8 cellular contexts compared by ENCODE assay signal in the genomic region with DNA sequence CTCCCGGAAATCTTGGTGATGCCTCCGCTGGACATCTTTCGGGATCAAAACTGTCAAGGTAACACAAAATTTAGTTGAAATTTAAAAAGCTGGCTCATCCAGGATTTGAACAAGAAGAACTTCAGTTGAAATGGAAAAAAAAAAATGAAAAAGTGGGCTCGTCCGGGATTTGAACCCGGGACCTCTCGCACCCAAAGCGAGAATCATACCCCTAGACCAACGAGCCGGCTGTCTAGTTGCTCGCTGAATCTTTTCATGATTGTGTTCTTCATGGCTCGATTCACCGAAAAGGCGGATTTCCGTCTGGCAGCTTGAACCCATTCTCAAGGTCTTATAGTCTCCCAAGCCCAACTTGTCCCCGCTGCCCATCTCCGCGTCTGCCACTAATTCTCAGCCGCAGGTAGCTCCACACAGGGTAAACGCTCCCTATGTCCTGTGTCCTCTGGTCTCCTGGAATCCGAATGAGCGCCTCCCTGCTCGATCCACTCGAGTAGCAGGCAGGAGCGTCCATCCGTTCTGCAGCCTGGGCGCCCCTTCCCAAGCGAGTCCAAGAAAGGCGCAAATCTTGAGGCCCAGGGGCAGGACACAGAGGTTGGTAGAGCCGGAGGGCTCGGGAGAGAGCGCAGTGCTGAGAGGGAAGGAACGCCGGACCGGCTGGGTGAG. TPM values are rescaled to one million over a fixed set of nuclear protein-coding genes. Genes with fewer than 3 reads are reported as not detected.
DNase-seq lines count a peak whose midpoint lies in the region; TF ChIP-seq lines count a peak whose summit lies in the region.

No MANE protein-coding gene starts in this region.

- peak overlapping the region; percentile 82 for H3K9ac ChIP-seq in neuronal stem cell (ENCODE audit: low read depth, low read length, poor library complexity)

- H3K27me3 ChIP-seq in neuronal stem cell (ENCODE audit: control insufficient read depth in 3 of 3, insufficient read depth in 3 of 3, low read depth in 1 of 3, low read length in 3 of 3) (peaks cover 5 to 22% (median 15%) of the 10 kb centered on the region in 3 experiments), tibial artery (no peaks in the 10 kb centered on the region)

- H2AK5ac ChIP-seq in neuronal stem cell (ENCODE audit: low read depth, low read length) = no peak overlapping the region

- no peak overlapping the region for H2BK12ac ChIP-seq in neuronal stem cell (ENCODE audit: low read length)

- no CpG with 5 or more reads among the region's 35 CpGs for WGBS in neuronal stem cell (ENCODE audit: extremely low coverage in 2 of 2, insufficient read length in 2 of 2, insufficient replicate concordance in 1 of 2), 2 donors

- no peaks in the 10 kb centered on the region for H3K79me1 ChIP-seq in neuronal stem cell (ENCODE audit: low read depth, low read length)

- H4K91ac ChIP-seq in neuronal stem cell (ENCODE audit: low read depth, low read length, poor library complexity) = no peak overlapping the region

- peak; percentile 76 for DNase-seq in ACHN
- peak; percentile 78 for DNase-seq in Jurkat, Clone E6-1 (ENCODE audit: low read depth, low spot score)
- DNase-seq in activated T-cell treated with anti-CD3 and anti-CD28 coated beads, Interleukin-2, amount 50 U/mL, for 1 hour = peak; percentile 74
- peak; percentile 85 for DNase-seq in fibroblast of pulmonary artery (ENCODE audit: low read depth)
- DNase-seq in neuronal stem cell (ENCODE audit: low spot score) = peak; percentile 90
- DNase-seq in tibial artery = peak; percentile 85 to 88
- no peak for DNase-seq in occipital lobe (lab: John Stamatoyannopoulos, UW)
- DNase-seq in DMS153 treated with DMSO at 0.1 percent for 48 hours (lab: John Stamatoyannopoulos, UW; ENCODE audit: unreplicated experiment) = no peak

- H3K4me3 ChIP-seq in Jurkat, Clone E6-1 (ENCODE audit: low read length) = peak overlapping the region; percentile 66
- peak overlapping the region; percentile 82 for H3K4me3 ChIP-seq in fibroblast of pulmonary artery (replicated peaks; ENCODE audit: low read depth, low read length)
- H3K4me3 ChIP-seq in neuronal stem cell (ENCODE audit: low read length in 2 of 2) = peak overlapping the region; percentile 84 to 95
- peak overlapping the region; percentile 93 to 96 for H3K4me3 ChIP-seq in tibial artery

- H3K27ac ChIP-seq in neuronal stem cell (replicated peaks; ENCODE audit: low read length) (peak overlapping the region; percentile 64), tibial artery (peak overlapping the region; percentile 93 to 96)

- no peak overlapping the region for H2BK5ac ChIP-seq in neuronal stem cell (ENCODE audit: low read length)

- TF ChIP-seq CTCF in fibroblast of pulmonary artery (IDR thresholded peaks at IDR 0.05; ENCODE audit: low read length, missing control alignments) (peak; percentile 3), tibial artery (IDR thresholded peaks at IDR 0.05) (no peak)

- no peak overlapping the region for H3K4ac ChIP-seq in neuronal stem cell (ENCODE audit: low read length)

- no peak overlapping the region for H2BK15ac ChIP-seq in neuronal stem cell (ENCODE audit: low read length)

- no peaks in the 10 kb centered on the region for H3K9me3 ChIP-seq in neuronal stem cell (replicated peaks in 1 of 2; ENCODE audit: control insufficient read depth in 2 of 2, insufficient read depth in 1 of 2, low read depth in 1 of 2, low read length in 2 of 2)
- H3K9me3 ChIP-seq in tibial artery = no peaks in the 10 kb centered on the region

- H3K4me1 ChIP-seq in neuronal stem cell (ENCODE audit: control insufficient read depth in 2 of 2, insufficient read depth in 1 of 2, low read depth in 1 of 2, low read length in 2 of 2) (peaks cover 3 to 10% of the 10 kb centered on the region in 2 donors), tibial artery (peaks cover 0 to 24% (median 21%) of the 10 kb centered on the region in 4 donors)

- peak overlapping the region; percentile 99 for H3K4me2 ChIP-seq in neuronal stem cell (ENCODE audit: insufficient read depth, low read length, poor library complexity, severe bottlenecking)

- H2BK120ac ChIP-seq in neuronal stem cell (ENCODE audit: low read depth, low read length) = no peak overlapping the region

- intact Hi-C loops in tibial artery (cut with DNase I; ENCODE audit: low total_unique reads) = loop anchor here (2.0 to 10.0 kb wide), 4 partner anchors 18 to 384 kb away; a partner anchor contains a TSS

- H3K36me3 ChIP-seq in neuronal stem cell (replicated peaks in 1 of 2; ENCODE audit: control insufficient read depth in 2 of 2, insufficient read depth in 2 of 2, low read length in 2 of 2) = no peaks in the 10 kb centered on the region
- H3K36me3 ChIP-seq in tibial artery = no peaks in the 10 kb centered on the region

- peak overlapping the region; percentile 3 for H3K23ac ChIP-seq in neuronal stem cell (ENCODE audit: low read depth, low read length, poor library complexity)

- no peak overlapping the region for H3K18ac ChIP-seq in neuronal stem cell (ENCODE audit: low read length)

- H3K14ac ChIP-seq in neuronal stem cell (ENCODE audit: low read length) = no peak overlapping the region

- H4K8ac ChIP-seq in neuronal stem cell (ENCODE audit: low read depth, low read length) = no peak overlapping the region

- H2AFZ ChIP-seq in neuronal stem cell (ENCODE audit: low read length) = peak overlapping the region; percentile 95

- in situ Hi-C loops in ACHN (cut with HindIII; ENCODE audit: low pct_ligation_motif_present, low pct_unique_long_range_greater_than_20kb, low sequenced_read_pairs) = no loop called here

RNA-seq across cellular contexts. Expression of a gene that starts 16.2 kb away (rescaled TPM):
- polyA plus RNA-seq in Jurkat, Clone E6-1 (2012; ENCODE audit: insufficient read depth, insufficient read length) = not detected
- 0.28 TPM for polyA plus RNA-seq in neuronal stem cell (2013, experiment 1 of 2)
- polyA plus RNA-seq in neuronal stem cell (2013, experiment 2 of 2) = 0.28 TPM
- total RNA-seq in occipital lobe = 0.78 TPM

RNA-seq across cellular contexts. Expression of a gene that starts 34.2 kb away (rescaled TPM):
- 44.7 TPM for polyA plus RNA-seq in Jurkat, Clone E6-1 (2012; ENCODE audit: insufficient read depth, insufficient read length)
- polyA plus RNA-seq in neuronal stem cell (2013, experiment 1 of 2) = 21.0 TPM
- 21.3 TPM for polyA plus RNA-seq in neuronal stem cell (2013, experiment 2 of 2)
- total RNA-seq in occipital lobe = 11.9 TPM

RNA-seq across cellular contexts. Expression of a gene that starts 41.4 kb away (rescaled TPM):
- polyA plus RNA-seq in Jurkat, Clone E6-1 (2012; ENCODE audit: insufficient read depth, insufficient read length) = not detected
- polyA plus RNA-seq in neuronal stem cell (2013, experiment 1 of 2) = not detected
- not detected for polyA plus RNA-seq in neuronal stem cell (2013, experiment 2 of 2)
- not detected for total RNA-seq in occipital lobe

RNA-seq across cellular contexts. Expression of a gene that starts 54.9 kb away (rescaled TPM):
- 3,610 TPM for polyA plus RNA-seq in Jurkat, Clone E6-1 (2012; ENCODE audit: insufficient read depth, insufficient read length)
- polyA plus RNA-seq in neuronal stem cell (2013, experiment 1 of 2) = 3,697 TPM
- 3,656 TPM for polyA plus RNA-seq in neuronal stem cell (2013, experiment 2 of 2)
- total RNA-seq in occipital lobe = 2,761 TPM

RNA-seq across cellular contexts. Expression of a gene that starts 57.9 kb away (rescaled TPM):
- polyA plus RNA-seq in Jurkat, Clone E6-1 (2012; ENCODE audit: insufficient read depth, insufficient read length) = not detected
- polyA plus RNA-seq in neuronal stem cell (2013, experiment 1 of 2) = not detected
- not detected for polyA plus RNA-seq in neuronal stem cell (2013, experiment 2 of 2)
- total RNA-seq in occipital lobe = not detected

Comparison
In these comparisons a context has a peak if more than half of its experiments do, and no peak if none do; other contexts are left out.
1. DNase-seq: peak in ACHN (single experiment), Jurkat, Clone E6-1 (single experiment), activated T-cell treated with anti-CD3 and anti-CD28 coated beads, Interleukin-2, amount 50 U/mL, for 1 hour (single experiment), fibroblast of pulmonary artery (single experiment), neuronal stem cell (single experiment) and tibial artery (2 of 2); none in occipital lobe (single experiment) and DMS153 treated with DMSO at 0.1 percent for 48 hours (single experiment).
2. Peak in every context shown above with its lines, with median percentiles within 50 percentile points of each other: H3K4me3 ChIP-seq.